In the genomic region with DNA sequence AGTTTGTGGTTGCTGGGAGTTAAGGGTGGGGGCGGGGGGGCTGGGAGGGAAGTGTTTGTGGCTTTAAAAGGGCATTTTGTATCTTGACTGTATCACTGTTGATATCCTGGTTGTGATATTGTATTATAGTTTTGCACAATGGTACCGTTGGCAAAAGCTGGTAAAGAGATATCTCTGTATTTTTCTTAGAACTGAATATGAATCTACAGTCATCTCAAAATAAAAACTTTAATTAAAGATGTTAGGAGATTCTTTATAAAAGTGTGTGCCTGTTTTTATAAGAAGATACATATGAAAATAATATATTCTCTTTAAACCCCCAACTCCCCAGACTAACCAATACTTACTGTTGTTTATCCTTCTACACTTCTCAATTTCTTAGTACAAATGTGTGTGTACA, we compare ENCODE assay signal across 29 cellular contexts. TPM values are rescaled to one million over a fixed set of nuclear protein-coding genes. Genes with fewer than 3 reads are reported as not detected.
"Had no signal": no experiment of that assay in that cellular context is flagged by ENCODE, and none has a peak within 500 bp of the region (broad histone marks: within the 10 kb centered on the region; RNA-seq: fewer than 3 reads in every experiment).

No MANE protein-coding gene starts in this region.

- H3K4me1 ChIP-seq: stomach, suprapubic skin, testis, thyroid gland, tibial artery, tibial nerve, transverse colon, upper lobe of left lung, upper lobe of right lung, uterus, vagina had no signal

- H3K4me3 ChIP-seq: stomach, suprapubic skin, testis, thoracic aorta, thyroid gland, tibial artery, tibial nerve, transverse colon, upper lobe of left lung, upper lobe of right lung, uterus, vagina had no signal

- FAIRE-seq: urothelium cell line had no signal

- H3K9me3 ChIP-seq: suprapubic skin, testis, thoracic aorta, thyroid gland, tibial artery, transverse colon, upper lobe of right lung, uterus, vagina had no signal

- H3K27ac ChIP-seq: stomach, suprapubic skin, testis, thoracic aorta, thyroid gland, tibial artery, tibial nerve, transverse colon, upper lobe of left lung, upper lobe of right lung, uterus, vagina had no signal

- DNase-seq: stimulated activated CD4-positive, alpha-beta T cell treated with anti-CD3 and anti-CD28 coated beads, Interleukin-2, amount 100 ng/mL, for 48 hours; stimulated activated CD4-positive, alpha-beta T cell treated with anti-CD3 and anti-CD28 coated beads, Interleukin-4, amount 100 ng/mL, for 1 hour; stimulated activated CD4-positive, alpha-beta T cell treated with anti-CD3 and anti-CD28 coated beads, Interleukin-4, amount 100 ng/mL, for 24 hours; stimulated activated CD4-positive, alpha-beta T cell treated with anti-CD3 and anti-CD28 coated beads, Interleukin-4, amount 100 ng/mL, for 4 hours; stimulated activated CD8-positive, alpha-beta memory T cell treated with anti-CD3 and anti-CD28 coated beads, Interleukin-4, amount 100 ng/mL, for 48 hours; stimulated activated naive B cell treated with anti-CD40 and anti-IgM and Interleukin-4, amounts not matched to agents 10 μg/mL and 1 μg/mL and 100 μg/mL, for 72 hours; stimulated activated naive CD4-positive, alpha-beta T cell; stimulated activated naive CD4-positive, alpha-beta T cell treated with Interleukin-2 at 50 U/mL for 16 hours; stimulated activated naive CD8-positive, alpha-beta T cell treated with anti-CD3 and anti-CD28 coated beads, Interleukin-15, amount 100 ng/mL, for 72 hours; stimulated activated naive CD8-positive, alpha-beta T cell treated with anti-CD3 and anti-CD28 coated beads, Interleukin-15, Interleukin-2, amounts not matched to agents 100 U/mL and 50 U/mL, for 24 hours; stomach; substantia nigra; testis; thyroid gland; tibial artery; transverse colon; trophoblast cell; upper lobe of left lung; upper lobe of right lung; uterus had no signal

- ATAC-seq: stimulated activated effector memory CD8-positive, alpha-beta T cell treated with anti-CD3 and anti-CD28 coated beads, Interleukin-12 subunit alpha, Interleukin-12 subunit beta, amount 100 ng/mL, for 72 hours; stimulated activated memory B cell treated with anti-CD40 and anti-IgM and Interleukin-4, amounts not matched to agents 10 μg/mL and 1 μg/mL and 100 μg/mL, for 72 hours; stimulated activated naive B cell treated with anti-CD40 and anti-IgM and Interleukin-4, amounts not matched to agents 10 μg/mL and 1 μg/mL and 100 μg/mL, for 72 hours; stimulated activated naive CD8-positive, alpha-beta T cell treated with anti-CD3 and anti-CD28 coated beads, Interleukin-15, amount 100 ng/mL, for 72 hours; stimulated activated naive CD8-positive, alpha-beta T cell treated with anti-CD3 and anti-CD28 coated beads, Interleukin-15, Interleukin-2, amounts not matched to agents 100 U/mL and 50 U/mL, for 24 hours; upper lobe of right lung had no signal

- H3K27me3 ChIP-seq: stomach, suprapubic skin, testis, thyroid gland, tibial nerve, transverse colon, upper lobe of left lung, upper lobe of right lung, uterus, vagina had no signal

- H3K36me3 ChIP-seq: suprapubic skin, thoracic aorta, thyroid gland, tibial artery, tibial nerve, transverse colon, upper lobe of left lung, upper lobe of right lung, uterus, vagina had no signal

RNA-seq across cellular contexts. Expression of gene TTC6, which starts 43.2 kb away (rescaled TPM):
- total RNA-seq: subcutaneous adipose tissue, tibial nerve had no signal

RNA-seq across cellular contexts. Expression of gene FOXA1, which starts 43.5 kb away (rescaled TPM):
- total RNA-seq: subcutaneous adipose tissue, temporal lobe, thoracic aorta, tibial nerve, uterus had no signal
